9 cellular contexts compared by ENCODE assay signal in genomic region chr6:138944412-138944811, GRCh38.
A peak's percentile ranks its signal among the peaks of the same experiment; 100 is the strongest.
DNase-seq lines count a peak whose midpoint lies in the region; ATAC-seq and TF ChIP-seq lines count a peak whose summit lies in the region.
"Had no signal": no experiment of that assay in that cellular context is flagged by ENCODE, and none has a peak within 500 bp of the region (broad histone marks: within the 10 kb centered on the region; RNA-seq: fewer than 3 reads in every experiment).

No MANE protein-coding gene starts in this region.

- peak; percentile 57 for DNase-seq in NCI-H226
- peak; percentile 56 for DNase-seq in epithelial cell of prostate (ENCODE audit: low read depth, low spot score)
- DNase-seq in activated CD4-positive, CD25-positive, alpha-beta regulatory T cell (lab: John Stamatoyannopoulos, UW) = no peak
- no peak for DNase-seq in stimulated activated CD4-positive, alpha-beta T cell treated with anti-CD3 and anti-CD28 coated beads, Interleukin-4, amount 100 ng/mL, for 1 hour
- DNase-seq: DMS 273 treated with DMSO at 0.1 percent for 48 hours had no signal

- peak; percentile 66 for ATAC-seq in GM18858 (IDR thresholded peaks at IDR 0.05; ENCODE audit: unreplicated experiment)
- ATAC-seq in GM21381 (IDR thresholded peaks at IDR 0.05; ENCODE audit: unreplicated experiment) = no peak
- no peak for ATAC-seq in GM19452 (IDR thresholded peaks at IDR 0.05; ENCODE audit: unreplicated experiment)

- TF ChIP-seq CTCF in 22Rv1 (IDR thresholded peaks at IDR 0.05) = no peak

- H3K27ac ChIP-seq in 22Rv1 (peak overlapping the region; percentile 2; the same call in 1 of the 2 replicates), epithelial cell of prostate (peak overlapping the region; percentile 29)

Comparison
In these comparisons a context has a peak if more than half of its experiments do, and no peak if none do; other contexts are left out.
1. DNase-seq: peak in NCI-H226 (single experiment) and epithelial cell of prostate (single experiment); none in activated CD4-positive, CD25-positive, alpha-beta regulatory T cell (0 of 4) and stimulated activated CD4-positive, alpha-beta T cell treated with anti-CD3 and anti-CD28 coated beads, Interleukin-4, amount 100 ng/mL, for 1 hour (single experiment).